ENCODE assay signal across 34 cellular contexts in the genomic region with DNA sequence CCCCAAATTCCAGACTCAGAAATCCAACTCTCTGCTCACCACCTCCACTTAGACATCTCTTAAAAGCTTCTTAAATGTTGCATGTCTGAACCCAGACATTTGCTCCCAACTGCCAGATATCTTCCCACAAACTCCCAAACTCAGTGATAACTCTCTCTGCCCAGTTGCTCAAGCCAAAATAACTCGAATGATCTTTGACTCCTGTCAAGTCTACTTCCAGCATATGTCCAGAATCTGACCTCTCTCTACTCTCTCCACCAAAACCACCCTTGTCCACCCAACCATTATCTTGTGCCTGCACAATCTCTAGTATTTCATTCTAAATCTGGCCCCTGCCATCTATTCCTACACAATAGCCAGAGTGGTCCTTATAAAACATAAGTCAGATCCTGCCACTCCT.
"Had no signal": no experiment of that assay in that cellular context is flagged by ENCODE, and none has a peak within 500 bp of the region (broad histone marks: within the 10 kb centered on the region; RNA-seq: fewer than 3 reads in every experiment).

No MANE protein-coding gene starts in this region.

- H3K27me3 ChIP-seq: MG63 had no signal

- DNase-seq: Karpas-422, Kasumi-1, KG1, MG63, MM.1S, MV-4-11, NCI-H1048, NCI-H1092, NCI-H1092 treated with DMSO at 0.1 percent for 48 hours, NCI-H1105, NCI-H1105 treated with DMSO at 0.1 percent for 48 hours, NCI-H1417, NCI-H1417 treated with DMSO at 0.1 percent for 48 hours, NCI-H1436, NCI-H1436 treated with DMSO at 0.1 percent for 48 hours, NCI-H146, NCI-H1694, NCI-H1694 treated with DMSO at 0.1 percent for 48 hours, NCI-H187, NCI-H187 treated with DMSO at 0.1 percent for 48 hours, NCI-H1930, NCI-H2029, NCI-H2029 treated with DMSO at 0.1 percent for 48 hours, NCI-H2081, NCI-H2081 treated with DMSO at 0.1 percent for 48 hours, NCI-H2107, NCI-H2171, NCI-H2171 treated with DMSO at 0.1 percent for 48 hours, NCI-H2227 treated with DMSO at 0.1 percent for 48 hours, NCI-H226, NCI-H345, NCI-H446, NCI-H446 treated with DMSO at 0.1 percent for 48 hours had no signal

- H3K36me3 ChIP-seq: MG63 had no signal

- H3K9me3 ChIP-seq: MG63 had no signal

- H3K27ac ChIP-seq: KMS-11 had no signal

- H3K9ac ChIP-seq: KMS-11 had no signal

- H3K4me2 ChIP-seq: KMS-11 had no signal

- H3K4me3 ChIP-seq: MG63 had no signal
